23 cellular contexts compared by ENCODE assay signal in the genomic region with DNA sequence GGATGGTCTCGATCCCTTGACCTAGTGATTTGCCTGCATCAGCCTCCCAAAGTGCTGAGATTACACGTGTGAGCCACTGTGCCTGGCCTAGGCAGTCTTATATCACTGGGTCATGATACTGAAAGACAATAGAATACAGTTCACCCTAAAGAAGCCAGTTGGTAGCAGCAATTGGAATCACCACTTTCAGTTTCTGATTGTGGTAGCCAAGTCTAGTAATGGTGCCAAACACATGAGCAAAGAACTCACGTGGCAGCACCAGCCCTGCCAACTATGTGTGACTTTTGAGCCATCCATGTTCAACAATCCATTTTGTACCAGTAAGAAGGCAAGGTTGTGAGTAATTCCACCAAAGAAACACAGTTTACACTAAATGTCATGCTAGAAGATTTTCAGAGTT.
DNase-seq lines count a peak whose midpoint lies in the region; ATAC-seq, FAIRE-seq and TF ChIP-seq lines count a peak whose summit lies in the region.
"Had no signal": no experiment of that assay in that cellular context is flagged by ENCODE, and none has a peak within 500 bp of the region (broad histone marks: within the 10 kb centered on the region; RNA-seq: fewer than 3 reads in every experiment).

No MANE protein-coding gene starts in this region.

- peak in 1 of 2 donors; percentile 19 for TF ChIP-seq RAD21 in liver (IDR thresholded peaks at IDR 0.05)
- no peak for TF ChIP-seq RAD21 in HepG2 (CRISPR knock-in tag; IDR thresholded peaks at IDR 0.05)

- H3K9ac ChIP-seq in liver (ENCODE audit: low read depth in 1 of 2, low read length in 2 of 2) (no peak overlapping the region), HepG2 (ENCODE audit: insufficient read depth, low read depth, low read length) (no peak overlapping the region)
- H3K9ac ChIP-seq: BLaER1, GM23248 had no signal

- no peak for TF ChIP-seq POLR2A in HepG2 (IDR thresholded peaks at IDR 0.05; ENCODE audit: insufficient read depth in 1 of 2, low read depth in 2 of 2, low read length in 2 of 2)

- H4K20me1 ChIP-seq in HepG2 (ENCODE audit: insufficient read depth, low read length): no peaks in the 10 kb centered on the region
- H4K20me1 ChIP-seq: BLaER1 had no signal

- H3K36me3 ChIP-seq in liver (ENCODE audit: control insufficient read depth in 4 of 4, insufficient read depth in 3 of 4, low read depth in 1 of 4, low read length in 3 of 4) (no peaks in the 10 kb centered on the region), HepG2 (replicated peaks in 1 of 2; ENCODE audit: control insufficient read depth in 1 of 2, insufficient read depth in 2 of 2, low read length in 2 of 2) (no peaks in the 10 kb centered on the region), mucosa of descending colon (ENCODE audit: low read depth) (no peaks in the 10 kb centered on the region), small intestine (ENCODE audit: control insufficient read depth in 2 of 2, insufficient read depth in 2 of 2, low read length in 2 of 2) (no peaks in the 10 kb centered on the region)
- H3K36me3 ChIP-seq: BLaER1 had no signal

- H3K4me3 ChIP-seq in liver (ENCODE audit: low read depth in 1 of 3, low read length in 3 of 3) (no peak overlapping the region), HepG2 (replicated peaks in 1 of 3; ENCODE audit: insufficient read depth in 1 of 3, low read depth in 2 of 3, low read length in 3 of 3) (no peak overlapping the region), mucosa of descending colon (no peak overlapping the region), small intestine (ENCODE audit: low read depth in 1 of 2, low read length in 2 of 2) (no peak overlapping the region)
- H3K4me3 ChIP-seq: BLaER1, GM23248 had no signal

- DNase-seq in HepG2 (ENCODE audit: low spot score) (no peak), left colon (no peak), mucosa of descending colon (no peak), small intestine (peak; percentile 2), DMS53 treated with DMSO at 0.1 percent for 48 hours (lab: John Stamatoyannopoulos, UW; ENCODE audit: unreplicated experiment) (no peak), G401 (ENCODE audit: low spot score) (no peak), DMS53 (lab: John Stamatoyannopoulos, UW) (no peak)
- DNase-seq: Caco-2; CD4-positive, CD25-positive, alpha-beta regulatory T cell; CD8-positive, alpha-beta T cell; DMS153; DMS79 treated with DMSO at 0.1 percent for 48 hours; GM23248; H7 had no signal

- WGBS in liver: 54% methylated on average over 3 of the region's 3 CpGs
- 0% methylated on average over 1 of the region's 3 CpGs for WGBS in HepG2 (ENCODE audit: low lambda C conversion rate)
- WGBS in small intestine, 3 donors: 44 to 58% (median 47%) methylated on average over 3 of the region's 3 CpGs

- in situ Hi-C loops in HepG2 (cut with HindIII; ENCODE audit: extremely low pct_ligation_motif_present, low pct_unique_long_range_greater_than_20kb) (no loop called here), G401 (cut with HindIII; ENCODE audit: low sequenced_read_pairs) (no loop called here)

- peaks cover 0 to 3% (median 0%) of the 10 kb centered on the region in 4 donors for H3K9me3 ChIP-seq in liver (ENCODE audit: control insufficient read depth in 4 of 4, low read length in 3 of 4)
- H3K9me3 ChIP-seq in HepG2 (ENCODE audit: low read length): no peaks in the 10 kb centered on the region
- peaks cover 8% of the 10 kb centered on the region for H3K9me3 ChIP-seq in mucosa of descending colon
- no peaks in the 10 kb centered on the region for H3K9me3 ChIP-seq in small intestine (ENCODE audit: control insufficient read depth, low read depth)
- H3K9me3 ChIP-seq: Caco-2 had no signal

- H3K27me3 ChIP-seq in liver (ENCODE audit: control insufficient read depth in 4 of 4, insufficient read depth in 4 of 4, low read length in 3 of 4) (no peaks in the 10 kb centered on the region), HepG2 (ENCODE audit: control insufficient read depth in 1 of 2, insufficient read depth in 2 of 2, low read length in 2 of 2) (no peaks in the 10 kb centered on the region), small intestine (ENCODE audit: control insufficient read depth in 2 of 2, insufficient read depth in 2 of 2, low read length in 2 of 2) (no peaks in the 10 kb centered on the region)
- H3K27me3 ChIP-seq: BLaER1 had no signal

- CTCF ChIA-PET in HepG2 (lab: Yijun Ruan, JAX; ENCODE audit: low intra/inter-chr PET ratio, low total read pairs): no interaction called here

- FAIRE-seq in HepG2 (lab: Jason Lieb, UNC) (no peak), small intestine (lab: Jason Lieb, UNC) (no peak)
- FAIRE-seq: A204.1, G401.6, GM12892, H1 had no signal

- H3K4me2 ChIP-seq in HepG2 (ENCODE audit: low read depth, low read length): no peak overlapping the region
- H3K4me2 ChIP-seq: BLaER1 had no signal

- no peak overlapping the region for H2AFZ ChIP-seq in HepG2 (ENCODE audit: low read length)
- H2AFZ ChIP-seq: GM23248 had no signal

- POLR2A ChIA-PET in HepG2 (lab: Yijun Ruan, JAX): no interaction called here

- H3K79me2 ChIP-seq in HepG2 (ENCODE audit: insufficient read depth, low read length): no peaks in the 10 kb centered on the region

- ATAC-seq in HepG2 (no peak), left colon (peak; percentile 40), mucosa of descending colon (peak; percentile 51)
- ATAC-seq: CD8-positive, alpha-beta T cell; HCT116 had no signal

- TF ChIP-seq EP300 in HepG2 (IDR thresholded peaks at IDR 0.05; ENCODE audit: low read depth in 2 of 2, low read length in 2 of 2) (no peak), HepG2 (CRISPR knock-in tag; IDR thresholded peaks at IDR 0.05; ENCODE audit: borderline replicate concordance) (no peak)

- TF ChIP-seq CTCF in liver (IDR thresholded peaks at IDR 0.05; ENCODE audit: low read depth, low read length, missing input control): no peak
- TF ChIP-seq CTCF in HepG2 (CRISPR knock-in tag; IDR thresholded peaks at IDR 0.05): no peak
- TF ChIP-seq CTCF in mucosa of descending colon (IDR thresholded peaks at IDR 0.05): no peak

- no TSS peak for BruUV-seq in HepG2 (replicated peaks; lab: Mats Ljungman, UMichigan)

- no peaks in the 10 kb centered on the region for H3K4me1 ChIP-seq in liver (ENCODE audit: control insufficient read depth in 4 of 4, insufficient read depth in 4 of 4, low read length in 3 of 4)
- no peaks in the 10 kb centered on the region for H3K4me1 ChIP-seq in HepG2 (ENCODE audit: insufficient read depth, low read length)
- H3K4me1 ChIP-seq in mucosa of descending colon (ENCODE audit: low read depth): no peaks in the 10 kb centered on the region
- H3K4me1 ChIP-seq in small intestine (ENCODE audit: control insufficient read depth in 2 of 2, insufficient read depth in 1 of 2, low read depth in 1 of 2, low read length in 1 of 2): no peaks in the 10 kb centered on the region
- H3K4me1 ChIP-seq: BLaER1, Caco-2 had no signal

- H3K27ac ChIP-seq in liver (ENCODE audit: low read depth in 1 of 2, low read length in 2 of 2) (no peak overlapping the region), HepG2 (ENCODE audit: extremely low read length, insufficient read depth, low read length) (no peak overlapping the region), small intestine (ENCODE audit: low read depth in 1 of 2, low read length in 1 of 2) (no peak overlapping the region)
- H3K27ac ChIP-seq: 22Rv1, BLaER1, C4-2B, GM23248 had no signal

- intact Hi-C loops in HepG2 (cut with micrococcal nuclease; ENCODE audit: unreplicated experiment) (no loop called here), left colon (cut with DNase I, micrococcal nuclease) (no loop called here), mucosa of descending colon (cut with DNase I, micrococcal nuclease) (no loop called here)

TF ChIP-seq in liver, 16 proteins besides CTCF, POLR2A, EP300 and RAD21:
- TF ChIP-seq YY1 (IDR thresholded peaks at IDR 0.05): peak; percentile 47
- no peak for TF ChIP-seq HNF4G (IDR thresholded peaks at IDR 0.05)
- no peak for TF ChIP-seq FOXA2 (IDR thresholded peaks at IDR 0.05)
- no peak for TF ChIP-seq EGR1 (IDR thresholded peaks at IDR 0.05; ENCODE audit: low read depth in 2 of 2)
- TF ChIP-seq HNF4A (conservative IDR thresholded peaks at IDR 0.05): peak in 1 of 2 donors; percentile 21
- no peak for TF ChIP-seq ATF3 (IDR thresholded peaks at IDR 0.05)
- TF ChIP-seq MAX (IDR thresholded peaks at IDR 0.05): peak; percentile 18

TF ChIP-seq in HepG2, 621 proteins besides CTCF, POLR2A, EP300 and RAD21:
- TF ChIP-seq ZSCAN22 (CRISPR knock-in tag; IDR thresholded peaks at IDR 0.05): no peak
